Comparison of ENCODE assay signal across 5 cellular contexts in genomic region chr1:181045946-181046345, GRCh38. TPM values are rescaled to one million over a fixed set of nuclear protein-coding genes. Genes with fewer than 3 reads are reported as not detected.
DNase-seq lines count a peak whose midpoint lies in the region; ATAC-seq and TF ChIP-seq lines count a peak whose summit lies in the region.
"Not testable (repeated sequence)": the region's sequence is repeated elsewhere in the genome, so short reads cannot be mapped to it uniquely, and the experiment has no call there.

No MANE protein-coding gene starts in this region.

- H3K4me1 Mint-ChIP-seq in CD4-positive, alpha-beta T cell (ENCODE audit: low read depth): peaks cover 29% of the 10 kb centered on the region
- H3K4me1 Mint-ChIP-seq in WTC11: not testable (repeated sequence)
- H3K4me1 Mint-ChIP-seq in MCF 10A (ENCODE audit: insufficient read depth, unreplicated experiment) (peaks cover 30% of the 10 kb centered on the region), natural killer cell (peaks cover 36 to 43% of the 10 kb centered on the region in 2 donors)

- not testable (repeated sequence) for H3K4me3 Mint-ChIP-seq in CD4-positive, alpha-beta T cell; WTC11; natural killer cell
- H3K4me3 Mint-ChIP-seq in MCF 10A (ENCODE audit: unreplicated experiment): peak overlapping the region; percentile 28

- peaks cover 57% of the 10 kb centered on the region for H3K36me3 Mint-ChIP-seq in CD4-positive, alpha-beta T cell (ENCODE audit: low read depth)
- not testable (repeated sequence) for H3K36me3 Mint-ChIP-seq in WTC11, natural killer cell
- H3K36me3 Mint-ChIP-seq in MCF 10A (ENCODE audit: insufficient read depth, unreplicated experiment): peaks cover 21% of the 10 kb centered on the region

- peak overlapping the region; percentile 33 for H3K27ac Mint-ChIP-seq in CD4-positive, alpha-beta T cell
- not testable (repeated sequence) for H3K27ac Mint-ChIP-seq in WTC11; MCF 10A (ENCODE audit: low read depth, unreplicated experiment)
- peak overlapping the region; percentile 51 to 78 for H3K27ac Mint-ChIP-seq in natural killer cell

- H3K27ac ChIP-seq in CD4-positive, alpha-beta T cell (ENCODE audit: low read depth, low read length): not testable (repeated sequence)
- H3K27ac ChIP-seq in RWPE1: peak overlapping the region; percentile 91

- TF ChIP-seq CTCF in CD4-positive, alpha-beta T cell (IDR thresholded peaks at IDR 0.05); RWPE1 (conservative IDR thresholded peaks at IDR 0.05; ENCODE audit: low read depth); WTC11 (IDR thresholded peaks at IDR 0.05); MCF 10A (IDR thresholded peaks at IDR 0.05; ENCODE audit: unreplicated experiment); natural killer cell (IDR thresholded peaks at IDR 0.05): not testable (repeated sequence)

- not testable (repeated sequence) for H3K9me3 Mint-ChIP-seq in CD4-positive, alpha-beta T cell; MCF 10A (ENCODE audit: unreplicated experiment); natural killer cell
- peaks cover 10% of the 10 kb centered on the region for H3K9me3 Mint-ChIP-seq in WTC11

- not testable (repeated sequence) for ATAC-seq in CD4-positive, alpha-beta T cell (ENCODE audit: poor library complexity); WTC11; natural killer cell

- CTCF ChIA-PET in CD4-positive, alpha-beta T cell (lab: Charles Lee); RWPE1 (lab: Yijun Ruan, JAX); WTC11 (lab: Charles Lee): not testable (repeated sequence)
- CTCF ChIA-PET in MCF 10A (lab: Yijun Ruan, JAX): interaction anchor here (0.7 to 7.8 kb wide), 3 partner anchors 60 to 1921 kb away, joined by 4 to 58 read pairs (median 4); no protein-coding TSS in a partner anchor

- H3K27me3 ChIP-seq in CD4-positive, alpha-beta T cell (ENCODE audit: control insufficient read depth, insufficient read depth, low read length): not testable (repeated sequence)

- not testable (repeated sequence) for H3K9me3 ChIP-seq in CD4-positive, alpha-beta T cell (ENCODE audit: control insufficient read depth, low read length)

- intact Hi-C loops in CD4-positive, alpha-beta T cell (cut with DNase I, micrococcal nuclease); MCF 10A (cut with micrococcal nuclease): not testable (repeated sequence)
- intact Hi-C loops in natural killer cell (cut with micrococcal nuclease): loop anchor here (2.0 kb wide), 2 partner anchors 17 to 59 kb away; no protein-coding TSS in a partner anchor

- H3K27me3 Mint-ChIP-seq in CD4-positive, alpha-beta T cell; WTC11 (ENCODE audit: low read depth); MCF 10A (ENCODE audit: insufficient read depth, unreplicated experiment); natural killer cell (ENCODE audit: low read depth in 2 of 2): not testable (repeated sequence)

- BruUV-seq in MCF 10A (replicated peaks; lab: Mats Ljungman, UMichigan): not testable (repeated sequence)

- POLR2A ChIA-PET in CD4-positive, alpha-beta T cell (lab: Charles Lee); RWPE1 (lab: Yijun Ruan, JAX; ENCODE audit: low non-redundant PET); WTC11 (lab: Charles Lee): not testable (repeated sequence)
- POLR2A ChIA-PET in MCF 10A (lab: Yijun Ruan, JAX): interaction anchor here (1.9 to 13.9 kb wide), 3 partner anchors 10 to 42 kb away, joined by 8 to 309 read pairs (median 24); partner anchors contain the start of genes IER5 and STX6

- not testable (repeated sequence) for DNase-seq in CD4-positive, alpha-beta T cell; RWPE1 (ENCODE audit: low spot score); WTC11 (ENCODE audit: low spot score); MCF 10A (ENCODE audit: unreplicated experiment); natural killer cell

TF ChIP-seq in WTC11, 78 proteins besides CTCF, POLR2A, EP300 and RAD21:
- peak; percentile 45; the same call in 1 of the 2 replicates for TF ChIP-seq ATF1 (CRISPR knock-in tag; IDR thresholded peaks at IDR 0.05)

RNA-seq across cellular contexts. Expression of gene MR1, which starts 12.2 kb away (rescaled TPM):
- total RNA-seq in CD4-positive, alpha-beta T cell: 10 to 100 TPM; 16.2 to 18.1 TPM
- total RNA-seq in WTC11 (2021): 0.28 to 0.64 TPM (median 0.30 TPM) in 3 replicates
- total RNA-seq in MCF 10A (2022): 33.4 and 46.6 TPM in 2 replicates
- 10 to 100 TPM; 27.8 to 35.3 (median 34.6) TPM for total RNA-seq in natural killer cell

RNA-seq across cellular contexts. Expression of gene STX6, which starts 23.3 kb away (rescaled TPM):
- 1 to 10 TPM; 4.9 to 5.1 TPM for total RNA-seq in CD4-positive, alpha-beta T cell
- total RNA-seq in WTC11 (2021): 30.2 to 32.3 TPM (median 30.5 TPM) in 3 replicates
- 34.6 and 44.4 TPM in 2 replicates for total RNA-seq in MCF 10A (2022)
- total RNA-seq in natural killer cell: 10 to 100 TPM; 11.6 to 18.3 (median 15.6) TPM

RNA-seq across cellular contexts. Expression of gene IER5, which starts 42.6 kb away (rescaled TPM):
- 10 to 100 TPM; 53.8 to 54.1 TPM for total RNA-seq in CD4-positive, alpha-beta T cell
- 14.2 to 18.2 TPM (median 14.3 TPM) in 3 replicates for total RNA-seq in WTC11 (2021)
- 47.5 and 49.5 TPM in 2 replicates for total RNA-seq in MCF 10A (2022)
- 100 to 1,000 TPM; 118 to 164 (median 150) TPM for total RNA-seq in natural killer cell

Comparison
In these comparisons a context has a peak if more than half of its experiments do, and no peak if none do; other contexts are left out.
1. RNA of gene MR1, which starts 12.2 kb away (total RNA-seq): 27.8 to 35.3 TPM in natural killer cell, 33.4 to 46.6 TPM in MCF 10A and 16.2 to 18.1 TPM in CD4-positive, alpha-beta T cell; 0.28 to 0.64 TPM in WTC11; every median in the first group is over 10 times any median in the second.